Comparison of ENCODE assay signal across 13 cellular contexts in genomic region chr10:30803901-30804322, GRCh38.
DNase-seq lines count a peak whose midpoint lies in the region; ATAC-seq and TF ChIP-seq lines count a peak whose summit lies in the region.
"Had no signal": no experiment of that assay in that cellular context is flagged by ENCODE, and none has a peak within 500 bp of the region (broad histone marks: within the 10 kb centered on the region; RNA-seq: fewer than 3 reads in every experiment).

No MANE protein-coding gene starts in this region.

- in situ Hi-C loops in transverse colon (cut with MboI; ENCODE audit: low pct_ligation_motif_present in 1 of 4, low pct_unique_long_range_greater_than_20kb in 1 of 4, low sequenced_read_pairs in 3 of 4), result no loop called here

- ATAC-seq in lung (ENCODE audit: insufficient read depth, low FRiP score), result no peak
- ATAC-seq in HG02870 (IDR thresholded peaks at IDR 0.05; ENCODE audit: unreplicated experiment), result no peak
- no peak for ATAC-seq in HG02840 (IDR thresholded peaks at IDR 0.05; ENCODE audit: low FRiP score, unreplicated experiment)

- intact Hi-C loops in transverse colon (cut with DNase I; ENCODE audit: low total_unique reads), result no loop called here

- H3K9me3 ChIP-seq in lung (ENCODE audit: control insufficient read depth in 2 of 2, insufficient read depth in 1 of 2, low read length in 1 of 2) (no peaks in the 10 kb centered on the region), transverse colon (no peaks in the 10 kb centered on the region)

- H3K27me3 ChIP-seq in lung (ENCODE audit: control insufficient read depth, insufficient read depth) (no peaks in the 10 kb centered on the region), transverse colon (no peaks in the 10 kb centered on the region)

- no peak overlapping the region for H3K27ac ChIP-seq in epithelial cell of prostate
- peak overlapping the region in 1 of 2 donors; percentile 81 for H3K27ac ChIP-seq in lung (ENCODE audit: low read depth in 1 of 2, low read length in 1 of 2)
- H3K27ac ChIP-seq in transverse colon, result peak overlapping the region; percentile 69 to 86 (median 78)

- 52 to 61% methylated on average over 5 of the region's 5 CpGs for WGBS in lung, 2 donors
- WGBS in transverse colon (ENCODE audit: low coverage in 1 of 2), 2 donors, result 68% methylated on average over 5 of the region's 5 CpGs; no CpG with 5 or more reads in 1 of the 2 donors

- no peak for TF ChIP-seq EP300 in transverse colon (IDR thresholded peaks at IDR 0.05; ENCODE audit: low read depth)

- H3K4me3 ChIP-seq in lung (no peak overlapping the region), transverse colon (no peak overlapping the region)

- no peak for TF ChIP-seq POLR2A in transverse colon (IDR thresholded peaks at IDR 0.05)

- H3K4me1 ChIP-seq in lung (ENCODE audit: control insufficient read depth in 2 of 2, insufficient read depth in 2 of 2, low read length in 2 of 2) (peaks cover 0 to 2% of the 10 kb centered on the region in 2 donors), transverse colon (peaks cover 7 to 14% (median 12%) of the 10 kb centered on the region in 4 donors)

- H3K36me3 ChIP-seq in lung (ENCODE audit: control insufficient read depth in 2 of 2, insufficient read depth in 2 of 2, low read length in 2 of 2), result no peaks in the 10 kb centered on the region
- H3K36me3 ChIP-seq in transverse colon, result no peaks in the 10 kb centered on the region

- DNase-seq in RPMI7951 (ENCODE audit: low read depth), result peak; percentile 98
- DNase-seq in epithelial cell of prostate (ENCODE audit: low read depth, low spot score), result peak; percentile 37
- peak; percentile 42 for DNase-seq in lung (ENCODE audit: low spot score)
- DNase-seq in transverse colon, result no peak
- no peak for DNase-seq in pons (ENCODE audit: low spot score)
- no peak for DNase-seq in cortex of kidney (lab: John Stamatoyannopoulos, UW)
- DNase-seq: DMS53, islet precursor cell, Kasumi-1, NCI-H446, SHP77 had no signal

- no peak for TF ChIP-seq CTCF in lung (IDR thresholded peaks at IDR 0.05; ENCODE audit: control extremely low read depth, extremely low read depth)
- TF ChIP-seq CTCF in transverse colon (IDR thresholded peaks at IDR 0.05), result no peak

Comparison
In these comparisons a context has a peak if more than half of its experiments do, and no peak if none do; other contexts are left out.
1. DNase-seq: peak in RPMI7951 (single experiment), epithelial cell of prostate (single experiment) and lung (single experiment); none in transverse colon (single experiment), pons (single experiment) and cortex of kidney (single experiment).